In the genomic region with DNA sequence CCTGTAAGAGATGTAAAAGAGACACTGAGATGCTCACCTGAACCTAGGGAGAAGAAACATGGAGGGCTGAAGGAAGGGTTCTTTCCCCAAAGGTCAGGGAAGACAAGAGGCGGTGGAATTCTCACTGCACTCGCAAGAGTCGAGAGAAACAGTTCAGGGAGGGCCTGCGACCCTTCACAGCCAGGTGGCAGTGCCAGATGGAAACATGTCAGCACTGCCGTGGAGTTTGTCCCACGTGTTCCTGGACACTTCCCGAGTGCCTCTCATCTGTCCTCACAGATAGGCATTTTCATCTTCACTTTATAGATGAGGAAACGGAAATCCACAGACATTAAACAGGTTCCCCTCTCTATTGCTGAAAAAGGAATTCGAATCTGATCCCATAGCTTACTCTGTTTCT, we compare ENCODE assay signal across 18 cellular contexts.
A peak's percentile ranks its signal among the peaks of the same experiment; 100 is the strongest.
DNase-seq lines count a peak whose midpoint lies in the region; ATAC-seq and TF ChIP-seq lines count a peak whose summit lies in the region.
"Had no signal": no experiment of that assay in that cellular context is flagged by ENCODE, and none has a peak within 500 bp of the region (broad histone marks: within the 10 kb centered on the region; RNA-seq: fewer than 3 reads in every experiment).

No MANE protein-coding gene starts in this region.

- no peak overlapping the region for H3K4me2 ChIP-seq in hepatocyte

- H2AFZ ChIP-seq in hepatocyte, result no peak overlapping the region

- TF ChIP-seq CTCF in hepatocyte (IDR thresholded peaks at IDR 0.05; ENCODE audit: poor library complexity), result peak; percentile 11

- no peak overlapping the region for H3K4me3 ChIP-seq in hepatocyte
- H3K4me3 ChIP-seq: heart left ventricle, MG63, thyroid gland had no signal

- no peak overlapping the region for H3K4me3 Mint-ChIP-seq in activated T-cell treated with anti-CD3 and anti-CD28 coated beads, Interleukin-2, amount 50 U/mL, for 72 hours
- H3K4me3 Mint-ChIP-seq in activated T-helper 17 cell treated with anti-CD3 and anti-CD28 coated beads, Interleukin-2, amount 50 U/mL, for 72 hours, result no peak overlapping the region
- H3K4me3 Mint-ChIP-seq in stimulated activated naive B cell treated with anti-CD40 and anti-IgM and Interleukin-4, amounts not matched to agents 10 μg/mL and 1 μg/mL and 100 μg/mL, for 72 hours, result no peak overlapping the region

- 78% methylated on average over 9 of the region's 9 CpGs for WGBS in hepatocyte (ENCODE audit: low lambda C conversion rate, missing lambda C conversion rate)

- H3K27me3 ChIP-seq in hepatocyte, result no peaks in the 10 kb centered on the region
- H3K27me3 ChIP-seq: heart left ventricle, MG63, thyroid gland had no signal

- H3K27ac Mint-ChIP-seq in activated T-cell treated with anti-CD3 and anti-CD28 coated beads, Interleukin-2, amount 50 U/mL, for 72 hours, result peak overlapping the region; percentile 18
- H3K27ac Mint-ChIP-seq in activated T-helper 17 cell treated with anti-CD3 and anti-CD28 coated beads, Interleukin-2, amount 50 U/mL, for 72 hours, result peak overlapping the region; percentile 84
- H3K27ac Mint-ChIP-seq in stimulated activated naive B cell treated with anti-CD40 and anti-IgM and Interleukin-4, amounts not matched to agents 10 μg/mL and 1 μg/mL and 100 μg/mL, for 72 hours, result peak overlapping the region; percentile 37

- no peaks in the 10 kb centered on the region for H3K4me1 ChIP-seq in hepatocyte (ENCODE audit: insufficient read depth)

- H3K9me3 Mint-ChIP-seq in activated T-cell treated with anti-CD3 and anti-CD28 coated beads, Interleukin-2, amount 50 U/mL, for 72 hours, result no peaks in the 10 kb centered on the region
- no peaks in the 10 kb centered on the region for H3K9me3 Mint-ChIP-seq in activated T-helper 17 cell treated with anti-CD3 and anti-CD28 coated beads, Interleukin-2, amount 50 U/mL, for 72 hours
- peaks cover 0 to 2% of the 10 kb centered on the region in 2 donors for H3K9me3 Mint-ChIP-seq in stimulated activated naive B cell treated with anti-CD40 and anti-IgM and Interleukin-4, amounts not matched to agents 10 μg/mL and 1 μg/mL and 100 μg/mL, for 72 hours

- ATAC-seq in activated T-cell treated with anti-CD3 and anti-CD28 coated beads, Interleukin-2, amount 50 U/mL, for 72 hours (replicated peaks in 1 of 2), result no peak
- ATAC-seq in activated T-helper 17 cell treated with anti-CD3 and anti-CD28 coated beads, Interleukin-2, amount 50 U/mL, for 72 hours (replicated peaks), result no peak
- no peak for ATAC-seq in stimulated activated naive B cell treated with anti-CD40 and anti-IgM and Interleukin-4, amounts not matched to agents 10 μg/mL and 1 μg/mL and 100 μg/mL, for 72 hours (replicated peaks)

- no peaks in the 10 kb centered on the region for H3K79me2 ChIP-seq in hepatocyte

- peaks cover 16 to 47% of the 10 kb centered on the region in 2 donors for H3K36me3 Mint-ChIP-seq in activated T-cell treated with anti-CD3 and anti-CD28 coated beads, Interleukin-2, amount 50 U/mL, for 72 hours (ENCODE audit: insufficient read depth in 2 of 2)
- peaks cover 93% of the 10 kb centered on the region for H3K36me3 Mint-ChIP-seq in activated T-helper 17 cell treated with anti-CD3 and anti-CD28 coated beads, Interleukin-2, amount 50 U/mL, for 72 hours (ENCODE audit: low read depth)
- peaks cover 50 to 75% of the 10 kb centered on the region in 2 donors for H3K36me3 Mint-ChIP-seq in stimulated activated naive B cell treated with anti-CD40 and anti-IgM and Interleukin-4, amounts not matched to agents 10 μg/mL and 1 μg/mL and 100 μg/mL, for 72 hours

- no peaks in the 10 kb centered on the region for H3K27me3 Mint-ChIP-seq in activated T-cell treated with anti-CD3 and anti-CD28 coated beads, Interleukin-2, amount 50 U/mL, for 72 hours (ENCODE audit: low read depth)
- no peaks in the 10 kb centered on the region for H3K27me3 Mint-ChIP-seq in activated T-helper 17 cell treated with anti-CD3 and anti-CD28 coated beads, Interleukin-2, amount 50 U/mL, for 72 hours
- no peaks in the 10 kb centered on the region for H3K27me3 Mint-ChIP-seq in stimulated activated naive B cell treated with anti-CD40 and anti-IgM and Interleukin-4, amounts not matched to agents 10 μg/mL and 1 μg/mL and 100 μg/mL, for 72 hours

- H4K20me1 ChIP-seq in hepatocyte (ENCODE audit: insufficient read depth, poor library complexity, severe bottlenecking), result no peaks in the 10 kb centered on the region

- H3K27ac ChIP-seq in hepatocyte, result peak overlapping the region; percentile 10

- H3K36me3 ChIP-seq in hepatocyte (replicated peaks; ENCODE audit: insufficient read depth, low read depth), result peaks cover 7% of the 10 kb centered on the region

- DNase-seq in activated T-cell treated with anti-CD3 and anti-CD28 coated beads, Interleukin-2, amount 50 U/mL, for 72 hours, result no peak
- DNase-seq in activated T-cell treated with anti-CD3 and anti-CD28 coated beads, Interleukin-2, amount 50 U/mL, for 48 hours, result no peak
- DNase-seq in hepatocyte (ENCODE audit: low spot score) (no peak), T-helper 2 cell (no peak), dedifferentiated amniotic fluid mesenchymal stem cell (ENCODE audit: extremely low spot score) (no peak), A172 (ENCODE audit: low spot score) (no peak)
- DNase-seq in stimulated activated naive B cell treated with anti-CD40 and anti-IgM and Interleukin-4, amounts not matched to agents 10 μg/mL and 1 μg/mL and 100 μg/mL, for 72 hours, result no peak
- DNase-seq: activated CD4-positive, CD25-positive, alpha-beta regulatory T cell treated with anti-CD3 and anti-CD28 coated beads, Interleukin-2, amount 50 U/mL, for 72 hours; erythroblast; heart left ventricle; kidney; MG63; NCI-H1930; NCI-H774; retina; stimulated activated CD4-positive, alpha-beta T cell treated with anti-CD3 and anti-CD28 coated beads, Interleukin-1b, Interleukin-23, amount 100 ng/mL, for 48 hours; thyroid gland had no signal

- no peaks in the 10 kb centered on the region for H3K9me2 ChIP-seq in hepatocyte (replicated peaks; ENCODE audit: insufficient read depth)

- peaks cover 29% of the 10 kb centered on the region for H3K4me1 Mint-ChIP-seq in activated T-cell treated with anti-CD3 and anti-CD28 coated beads, Interleukin-2, amount 50 U/mL, for 72 hours (ENCODE audit: low read depth)
- H3K4me1 Mint-ChIP-seq in activated T-helper 17 cell treated with anti-CD3 and anti-CD28 coated beads, Interleukin-2, amount 50 U/mL, for 72 hours, result peaks cover 20% of the 10 kb centered on the region
- peaks cover 24 to 45% of the 10 kb centered on the region in 2 donors for H3K4me1 Mint-ChIP-seq in stimulated activated naive B cell treated with anti-CD40 and anti-IgM and Interleukin-4, amounts not matched to agents 10 μg/mL and 1 μg/mL and 100 μg/mL, for 72 hours

- no peaks in the 10 kb centered on the region for H3K9me3 ChIP-seq in hepatocyte (ENCODE audit: low read depth)
- H3K9me3 ChIP-seq: heart left ventricle, MG63, thyroid gland had no signal

Comparison
In these comparisons a context has a peak if more than half of its experiments do, and no peak if none do; other contexts are left out.
1. H3K27ac Mint-ChIP-seq: peak in every context shown above with its lines; median percentile 84 in activated T-helper 17 cell treated with anti-CD3 and anti-CD28 coated beads, Interleukin-2, amount 50 U/mL, for 72 hours; 37 in stimulated activated naive B cell treated with anti-CD40 and anti-IgM and Interleukin-4, amounts not matched to agents 10 μg/mL and 1 μg/mL and 100 μg/mL, for 72 hours; 18 in activated T-cell treated with anti-CD3 and anti-CD28 coated beads, Interleukin-2, amount 50 U/mL, for 72 hours.